ENCODE assay signal across 8 cellular contexts in genomic region chr19:52569648-52570004, GRCh38. TPM values are rescaled to one million over a fixed set of nuclear protein-coding genes. Genes with fewer than 3 reads are reported as not detected.
DNase-seq lines count a peak whose midpoint lies in the region; ATAC-seq and TF ChIP-seq lines count a peak whose summit lies in the region.
"Not testable (repeated sequence)": the region's sequence is repeated elsewhere in the genome, so short reads cannot be mapped to it uniquely, and the experiment has no call there.

No MANE protein-coding gene starts in this region.

- H3K4me1 Mint-ChIP-seq in CD4-positive, CD25-positive, alpha-beta regulatory T cell: peaks cover 0 to 46% (median 19%) of the 10 kb centered on the region in 4 donors
- peaks cover 19% of the 10 kb centered on the region for H3K4me1 Mint-ChIP-seq in activated T-helper 17 cell treated with anti-CD3 and anti-CD28 coated beads, Interleukin-2, amount 50 U/mL, for 72 hours
- peaks cover 37% of the 10 kb centered on the region for H3K4me1 Mint-ChIP-seq in nephron progenitor cell

- H3K27ac ChIP-seq in CD4-positive, CD25-positive, alpha-beta regulatory T cell (ENCODE audit: insufficient read depth, low read length, poor library complexity, severe bottlenecking): peak overlapping the region; percentile 70
- H3K27ac ChIP-seq in ectodermal cell (ENCODE audit: insufficient read depth, low read depth, low read length, poor library complexity, severe bottlenecking) (peak overlapping the region; percentile 76), iPS-18a (ENCODE audit: low read length) (peak overlapping the region; percentile 71), stomach smooth muscle (ENCODE audit: low read length) (peak overlapping the region; percentile 66)

- H3K4me3 Mint-ChIP-seq in CD4-positive, CD25-positive, alpha-beta regulatory T cell: peak overlapping the region; percentile 92 to 96 (median 95)
- peak overlapping the region; percentile 92 for H3K4me3 Mint-ChIP-seq in activated T-helper 17 cell treated with anti-CD3 and anti-CD28 coated beads, Interleukin-2, amount 50 U/mL, for 72 hours
- peak overlapping the region; percentile 96 for H3K4me3 Mint-ChIP-seq in nephron progenitor cell

- WGBS in ectodermal cell, 2 experiments: 4 to 5% methylated on average over 13 of the region's 13 CpGs

- H3K4me3 ChIP-seq in CD4-positive, CD25-positive, alpha-beta regulatory T cell (ENCODE audit: low read depth, low read length): peak overlapping the region; percentile 62
- H3K4me3 ChIP-seq in NT2/D1 (ENCODE audit: insufficient read length, low read depth): not testable (repeated sequence)
- H3K4me3 ChIP-seq in ectodermal cell (ENCODE audit: insufficient read depth, low read depth, low read length): peak overlapping the region; percentile 62
- peak overlapping the region; percentile 84 for H3K4me3 ChIP-seq in iPS-18a (ENCODE audit: low read length)
- H3K4me3 ChIP-seq in stomach smooth muscle (ENCODE audit: low read length in 2 of 2): peak overlapping the region; percentile 92 to 99

- peaks cover 5 to 50% (median 21%) of the 10 kb centered on the region in 7 donors for H3K9me3 Mint-ChIP-seq in CD4-positive, CD25-positive, alpha-beta regulatory T cell
- not testable (repeated sequence) for H3K9me3 Mint-ChIP-seq in activated T-helper 17 cell treated with anti-CD3 and anti-CD28 coated beads, Interleukin-2, amount 50 U/mL, for 72 hours
- peaks cover 13% of the 10 kb centered on the region for H3K9me3 Mint-ChIP-seq in nephron progenitor cell

- peaks cover 13% of the 10 kb centered on the region for H3K4me1 ChIP-seq in CD4-positive, CD25-positive, alpha-beta regulatory T cell (ENCODE audit: control insufficient read depth, insufficient read depth, low read length, poor library complexity, severe bottlenecking)
- H3K4me1 ChIP-seq in NT2/D1 (ENCODE audit: insufficient read depth, insufficient read length); ectodermal cell (ENCODE audit: control insufficient read depth, insufficient read depth, low read length); iPS-18a (ENCODE audit: control insufficient read depth, low read depth, low read length); stomach smooth muscle (ENCODE audit: control insufficient read depth, insufficient read depth, low read length): not testable (repeated sequence)

- not testable (repeated sequence) for DNase-seq in CD4-positive, CD25-positive, alpha-beta regulatory T cell
- DNase-seq in NT2/D1 (ENCODE audit: low read depth, low spot score) (peak; percentile 60), nephron progenitor cell (peak; percentile 58)

- not testable (repeated sequence) for H3K27me3 ChIP-seq in CD4-positive, CD25-positive, alpha-beta regulatory T cell (ENCODE audit: control insufficient read depth, insufficient read depth, low read length); NT2/D1 (ENCODE audit: insufficient read depth, insufficient read length); ectodermal cell (ENCODE audit: control insufficient read depth, insufficient read depth, low read length, poor library complexity, severe bottlenecking); iPS-18a (ENCODE audit: control insufficient read depth, insufficient read depth, low read length); stomach smooth muscle (ENCODE audit: control insufficient read depth in 1 of 2, insufficient read depth in 2 of 2, low read length in 2 of 2)

- peak overlapping the region; percentile 72 for H3K9ac ChIP-seq in NT2/D1 (ENCODE audit: insufficient read length, low read depth)
- peak overlapping the region; percentile 62 for H3K9ac ChIP-seq in iPS-18a (ENCODE audit: low read length)
- H3K9ac ChIP-seq in stomach smooth muscle (ENCODE audit: low read length in 2 of 2): peak overlapping the region; percentile 64 to 72

- H3K27ac Mint-ChIP-seq in CD4-positive, CD25-positive, alpha-beta regulatory T cell: peak overlapping the region in 2 of 3 donors; percentile 95 to 96
- H3K27ac Mint-ChIP-seq in activated T-helper 17 cell treated with anti-CD3 and anti-CD28 coated beads, Interleukin-2, amount 50 U/mL, for 72 hours: not testable (repeated sequence)
- peak overlapping the region; percentile 96 for H3K27ac Mint-ChIP-seq in nephron progenitor cell

- ATAC-seq in CD4-positive, CD25-positive, alpha-beta regulatory T cell (ENCODE audit: low read depth in 2 of 2): peak in 1 of 2 donors; percentile 1
- peak; percentile 10 for ATAC-seq in HG02642 (IDR thresholded peaks at IDR 0.05; ENCODE audit: poor library complexity, unreplicated experiment)
- ATAC-seq in activated T-helper 17 cell treated with anti-CD3 and anti-CD28 coated beads, Interleukin-2, amount 50 U/mL, for 72 hours (replicated peaks): peak; percentile 16

- H3K27me3 Mint-ChIP-seq in CD4-positive, CD25-positive, alpha-beta regulatory T cell; activated T-helper 17 cell treated with anti-CD3 and anti-CD28 coated beads, Interleukin-2, amount 50 U/mL, for 72 hours; nephron progenitor cell (ENCODE audit: low read depth, poor library complexity): not testable (repeated sequence)

- H3K36me3 Mint-ChIP-seq in CD4-positive, CD25-positive, alpha-beta regulatory T cell: peaks cover 43% of the 10 kb centered on the region
- peaks cover 56% of the 10 kb centered on the region for H3K36me3 Mint-ChIP-seq in activated T-helper 17 cell treated with anti-CD3 and anti-CD28 coated beads, Interleukin-2, amount 50 U/mL, for 72 hours (ENCODE audit: low read depth)
- H3K36me3 Mint-ChIP-seq in nephron progenitor cell (ENCODE audit: low read depth): peaks cover 40% of the 10 kb centered on the region

- peaks cover 25% of the 10 kb centered on the region for H3K36me3 ChIP-seq in CD4-positive, CD25-positive, alpha-beta regulatory T cell (ENCODE audit: control insufficient read depth, insufficient read depth, low read length)
- peaks cover 19% of the 10 kb centered on the region for H3K36me3 ChIP-seq in NT2/D1 (ENCODE audit: insufficient read depth, insufficient read length, low read length)
- H3K36me3 ChIP-seq in ectodermal cell (ENCODE audit: control insufficient read depth, insufficient read depth, low read length); stomach smooth muscle (ENCODE audit: control insufficient read depth in 2 of 2, insufficient read depth in 2 of 2, low read length in 2 of 2): not testable (repeated sequence)
- H3K36me3 ChIP-seq in iPS-18a (ENCODE audit: control insufficient read depth, low read depth, low read length): peaks cover 11% of the 10 kb centered on the region

- peaks cover 23 to 65% of the 10 kb centered on the region in 2 experiments for H3K9me3 ChIP-seq in CD4-positive, CD25-positive, alpha-beta regulatory T cell (ENCODE audit: control insufficient read depth in 2 of 2, low read length in 2 of 2)
- H3K9me3 ChIP-seq in NT2/D1 (ENCODE audit: insufficient read depth, low read length); ectodermal cell (ENCODE audit: control insufficient read depth, low read length); iPS-18a (ENCODE audit: control insufficient read depth, low read depth, low read length); stomach smooth muscle (ENCODE audit: control insufficient read depth in 2 of 2, low read length in 2 of 2): not testable (repeated sequence)

- TF ChIP-seq CTCF in nephron progenitor cell (IDR thresholded peaks at IDR 0.05): not testable (repeated sequence)

RNA-seq across cellular contexts. Expression of gene ZNF701, which starts 0.5 kb away (rescaled TPM):
- total RNA-seq in CD4-positive, CD25-positive, alpha-beta regulatory T cell: 13.7 TPM
- 10 to 100 TPM; 10.1 to 16.1 (median 13.2) TPM for polyA plus RNA-seq in CD4-positive, CD25-positive, alpha-beta regulatory T cell
- total RNA-seq in activated T-helper 17 cell treated with anti-CD3 and anti-CD28 coated beads, Interleukin-2, amount 50 U/mL, for 72 hours: 10 to 100 TPM; 15.1 to 41.6 TPM
- 9.8 TPM for polyA plus RNA-seq in ectodermal cell (2013, experiment 1 of 4)
- 12.6 TPM for polyA plus RNA-seq in ectodermal cell (2013, experiment 2 of 4)
- 8.4 TPM for polyA plus RNA-seq in ectodermal cell (2013, experiment 3 of 4)
- 7.9 TPM for polyA plus RNA-seq in ectodermal cell (2013, experiment 4 of 4)

RNA-seq across cellular contexts. Expression of gene ZNF808, which starts 42.2 kb away (rescaled TPM):
- 19.3 TPM for total RNA-seq in CD4-positive, CD25-positive, alpha-beta regulatory T cell
- polyA plus RNA-seq in CD4-positive, CD25-positive, alpha-beta regulatory T cell: 10 to 100 TPM in 1 of 4 donors, 1 to 10 TPM in 3; 7.2 to 11.5 (median 7.4) TPM
- total RNA-seq in activated T-helper 17 cell treated with anti-CD3 and anti-CD28 coated beads, Interleukin-2, amount 50 U/mL, for 72 hours: 10 to 100 TPM; 20.5 to 45.0 TPM
- 8.5 TPM for polyA plus RNA-seq in ectodermal cell (2013, experiment 1 of 4)
- 9.6 TPM for polyA plus RNA-seq in ectodermal cell (2013, experiment 2 of 4)
- polyA plus RNA-seq in ectodermal cell (2013, experiment 3 of 4): 6.9 TPM
- polyA plus RNA-seq in ectodermal cell (2013, experiment 4 of 4): 5.8 TPM
